ENCODE assay signal across 23 cellular contexts in genomic region chr3:84547207-84547606, GRCh38.
DNase-seq lines count a peak whose midpoint lies in the region; ATAC-seq and TF ChIP-seq lines count a peak whose summit lies in the region.
"Had no signal": no experiment of that assay in that cellular context is flagged by ENCODE, and none has a peak within 500 bp of the region (broad histone marks: within the 10 kb centered on the region; RNA-seq: fewer than 3 reads in every experiment).

No MANE protein-coding gene starts in this region.

- H4K20me1 ChIP-seq in PC-3 (ENCODE audit: low read length): no peaks in the 10 kb centered on the region
- H4K20me1 ChIP-seq: BLaER1 treated with 17β-estradiol and CSF1 and Interleukin-3, amounts not matched to agents 10 nM and 100 nM had no signal

- H3K27me3 Mint-ChIP-seq in activated CD4-positive, alpha-beta memory T cell treated with anti-CD3 and anti-CD28 coated beads for 36 hours: no peaks in the 10 kb centered on the region
- H3K27me3 Mint-ChIP-seq: CD4-positive, alpha-beta T cell had no signal

- no peaks in the 10 kb centered on the region for H3K36me3 ChIP-seq in PC-3 (ENCODE audit: low read depth, low read length)
- H3K36me3 ChIP-seq: BLaER1 treated with 17β-estradiol and CSF1 and Interleukin-3, amounts not matched to agents 10 nM and 100 nM; HAP-1; SJSA1 had no signal

- POLR2A ChIA-PET in PC-3 (lab: Charles Lee; ENCODE audit: unreplicated experiment): no interaction called here
- POLR2A ChIA-PET in activated CD4-positive, alpha-beta memory T cell treated with anti-CD3 and anti-CD28 coated beads for 36 hours (lab: Charles Lee): no interaction called here

- DNase-seq in PC-3: peak; percentile 19
- peak; percentile 10 for DNase-seq in choroid plexus epithelial cell (ENCODE audit: low read depth)
- peak; percentile 17 for DNase-seq in non-pigmented ciliary epithelial cell (ENCODE audit: low read depth)
- no peak for DNase-seq in activated CD4-positive, alpha-beta memory T cell treated with anti-CD3 and anti-CD28 coated beads for 36 hours
- no peak for DNase-seq in iPS-NIHi11 (ENCODE audit: low spot score)
- DNase-seq in NCI-H2227 (lab: John Stamatoyannopoulos, UW; ENCODE audit: unreplicated experiment): no peak
- DNase-seq: 8988T; CD4-positive, alpha-beta T cell; DMS 273 treated with DMSO at 0.1 percent for 48 hours; DMS79; EL; GDM1; NCI-H2107; NCI-H774 had no signal

- no peak overlapping the region for H3K4me3 Mint-ChIP-seq in activated CD4-positive, alpha-beta memory T cell treated with anti-CD3 and anti-CD28 coated beads for 36 hours
- H3K4me3 Mint-ChIP-seq: CD4-positive, alpha-beta T cell; GM23338; HFFc6 had no signal

- H3K9me3 Mint-ChIP-seq in activated CD4-positive, alpha-beta memory T cell treated with anti-CD3 and anti-CD28 coated beads for 36 hours: peaks cover 13% of the 10 kb centered on the region
- H3K9me3 Mint-ChIP-seq: GM23338 had no signal

- intact Hi-C loops in PC-3 (cut with micrococcal nuclease): loop anchor here (2.0 to 5.0 kb wide), 2 partner anchors 225 to 280 kb away; no protein-coding TSS in a partner anchor
- intact Hi-C loops in activated CD4-positive, alpha-beta memory T cell treated with anti-CD3 and anti-CD28 coated beads for 36 hours (cut with micrococcal nuclease): no loop called here

- no peak overlapping the region for H3K4me3 ChIP-seq in PC-3 (ENCODE audit: low read length)
- no peak overlapping the region for H3K4me3 ChIP-seq in choroid plexus epithelial cell (ENCODE audit: low read depth, low read length)
- H3K4me3 ChIP-seq: BLaER1 treated with 17β-estradiol and CSF1 and Interleukin-3, amounts not matched to agents 10 nM and 100 nM; GM23338; HAP-1; K562; SJSA1 had no signal

- ATAC-seq in PC-3: 0 out of 2 replicates have a peak, but pooled peaks have one; percentile 25
- ATAC-seq in GM18517 (IDR thresholded peaks at IDR 0.05; ENCODE audit: unreplicated experiment): no peak

- H3K9me2 ChIP-seq in PC-3 (replicated peaks; ENCODE audit: low read length): no peaks in the 10 kb centered on the region

- no peak overlapping the region for H2AFZ ChIP-seq in PC-3 (ENCODE audit: low read length)
- H2AFZ ChIP-seq: GM23338 had no signal

- H3K4me2 ChIP-seq in PC-3 (ENCODE audit: low read length): no peak overlapping the region
- H3K4me2 ChIP-seq: BLaER1 treated with 17β-estradiol and CSF1 and Interleukin-3, amounts not matched to agents 10 nM and 100 nM had no signal

- H3K79me2 ChIP-seq in PC-3 (ENCODE audit: low read length): no peaks in the 10 kb centered on the region

- H3K4me1 ChIP-seq in PC-3 (ENCODE audit: insufficient read depth, low read length): 0 out of 2 replicates have a peak, but pooled peaks cover 7% of the 10 kb centered on the region
- H3K4me1 ChIP-seq: Caco-2, HAP-1, SJSA1 had no signal

- TF ChIP-seq CTCF in 22Rv1 (IDR thresholded peaks at IDR 0.05): no peak
- TF ChIP-seq CTCF in PC-3 (conservative IDR thresholded peaks at IDR 0.05; ENCODE audit: low read depth, low read length): no peak
- TF ChIP-seq CTCF in choroid plexus epithelial cell (conservative IDR thresholded peaks at IDR 0.05; ENCODE audit: low read depth, low read length): no peak

- H3K9me3 ChIP-seq in PC-3 (ENCODE audit: low read length): no peaks in the 10 kb centered on the region
- H3K9me3 ChIP-seq: Caco-2, HAP-1, SJSA1 had no signal

- H3K36me3 Mint-ChIP-seq in activated CD4-positive, alpha-beta memory T cell treated with anti-CD3 and anti-CD28 coated beads for 36 hours: no peaks in the 10 kb centered on the region

- H3K27ac Mint-ChIP-seq in activated CD4-positive, alpha-beta memory T cell treated with anti-CD3 and anti-CD28 coated beads for 36 hours: no peak overlapping the region
- H3K27ac Mint-ChIP-seq: CD4-positive, alpha-beta T cell; HFFc6 had no signal

- no peaks in the 10 kb centered on the region for H3F3A ChIP-seq in PC-3 (ENCODE audit: low read length, unreplicated experiment)

- no TSS peak for BruUV-seq in PC-3 (replicated peaks; lab: Mats Ljungman, UMichigan)

- peak overlapping the region; percentile 93; the same call in 1 of the 2 replicates for H3K27ac ChIP-seq in 22Rv1
- no peak overlapping the region for H3K27ac ChIP-seq in PC-3 (ENCODE audit: low read length)
- H3K27ac ChIP-seq: BLaER1 treated with 17β-estradiol and CSF1 and Interleukin-3, amounts not matched to agents 10 nM and 100 nM; SJSA1 had no signal

- CTCF ChIA-PET in PC-3 (lab: Charles Lee): interaction anchor here (0.6 kb wide), 1 partner anchor 571 kb away, joined by 3 read pairs; no protein-coding TSS in a partner anchor
- CTCF ChIA-PET in activated CD4-positive, alpha-beta memory T cell treated with anti-CD3 and anti-CD28 coated beads for 36 hours (lab: Charles Lee): interaction anchor here (1.1 to 1.9 kb wide), 2 partner anchors 42 to 1028 kb away, joined by 3 to 6 read pairs; no protein-coding TSS in a partner anchor

- H3K27me3 ChIP-seq in PC-3 (ENCODE audit: low read length): no peaks in the 10 kb centered on the region
- H3K27me3 ChIP-seq: BLaER1 treated with 17β-estradiol and CSF1 and Interleukin-3, amounts not matched to agents 10 nM and 100 nM; SJSA1 had no signal

- no peaks in the 10 kb centered on the region for H3K4me1 Mint-ChIP-seq in activated CD4-positive, alpha-beta memory T cell treated with anti-CD3 and anti-CD28 coated beads for 36 hours (ENCODE audit: low read depth)

- no peak overlapping the region for H3K9ac ChIP-seq in PC-3 (ENCODE audit: low read length)
- H3K9ac ChIP-seq: BLaER1 treated with 17β-estradiol and CSF1 and Interleukin-3, amounts not matched to agents 10 nM and 100 nM had no signal

Comparison
In these comparisons a context has a peak if more than half of its experiments do, and no peak if none do; other contexts are left out.
1. DNase-seq: peak in PC-3 (single experiment), choroid plexus epithelial cell (single experiment) and non-pigmented ciliary epithelial cell (single experiment); none in activated CD4-positive, alpha-beta memory T cell treated with anti-CD3 and anti-CD28 coated beads for 36 hours (single experiment), iPS-NIHi11 (single experiment) and NCI-H2227 (single experiment).